Comparison of ENCODE assay signal across 18 cellular contexts in the genomic region with DNA sequence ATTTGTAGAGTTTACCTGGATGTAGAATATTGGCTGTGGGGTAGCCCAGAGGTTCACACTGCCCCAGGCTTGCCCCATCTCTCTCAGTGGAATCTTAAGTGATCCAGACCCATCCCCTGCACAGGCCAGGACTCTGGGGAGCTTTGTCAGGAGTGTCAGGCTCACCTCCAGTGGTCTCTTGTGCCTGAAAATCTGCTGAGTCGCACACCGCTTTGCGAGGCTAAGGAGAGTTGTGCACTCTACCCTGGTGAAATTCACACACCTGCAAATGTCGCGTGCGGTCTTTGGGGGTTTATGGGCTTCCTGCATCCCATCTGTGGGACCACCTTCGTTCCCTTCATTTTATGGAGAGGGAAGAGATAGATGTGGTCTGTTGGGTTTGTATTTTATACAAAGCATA.
DNase-seq lines count a peak whose midpoint lies in the region; ATAC-seq and TF ChIP-seq lines count a peak whose summit lies in the region.
"Had no signal": no experiment of that assay in that cellular context is flagged by ENCODE, and none has a peak within 500 bp of the region (broad histone marks: within the 10 kb centered on the region; RNA-seq: fewer than 3 reads in every experiment).

No MANE protein-coding gene starts in this region.

- H3K27me3 ChIP-seq in DND-41 (ENCODE audit: insufficient read depth, low read length, poor library complexity) (peaks cover 2% of the 10 kb centered on the region), colonic mucosa (no peaks in the 10 kb centered on the region), neuronal stem cell (ENCODE audit: control insufficient read depth in 3 of 3, insufficient read depth in 3 of 3, low read depth in 1 of 3, low read length in 3 of 3) (no peaks in the 10 kb centered on the region), MM.1S (replicated peaks; ENCODE audit: insufficient read depth, low read length) (no peaks in the 10 kb centered on the region)
- H3K27me3 ChIP-seq: BLaER1 treated with 17β-estradiol and CSF1 and Interleukin-3, amounts not matched to agents 10 nM and 100 nM had no signal

- H3K27ac ChIP-seq in DND-41 (ENCODE audit: low read length) (peak overlapping the region; percentile 3; the same call in 1 of the 2 replicates), colonic mucosa (peak overlapping the region; percentile 77), neuronal stem cell (replicated peaks; ENCODE audit: low read length) (peak overlapping the region; percentile 12), MM.1S (ENCODE audit: low read length) (no peak overlapping the region)
- H3K27ac ChIP-seq: BLaER1 treated with 17β-estradiol and CSF1 and Interleukin-3, amounts not matched to agents 10 nM and 100 nM; RWPE1; thoracic aorta had no signal

- H3K36me3 ChIP-seq in DND-41 (ENCODE audit: insufficient read depth, low read length) = no peaks in the 10 kb centered on the region
- no peaks in the 10 kb centered on the region for H3K36me3 ChIP-seq in colonic mucosa
- H3K36me3 ChIP-seq in neuronal stem cell (replicated peaks in 1 of 2; ENCODE audit: control insufficient read depth in 2 of 2, insufficient read depth in 2 of 2, low read length in 2 of 2) = peaks cover 21 to 93% of the 10 kb centered on the region in 2 donors
- H3K36me3 ChIP-seq in MM.1S (replicated peaks; ENCODE audit: insufficient read depth, low read length) = no peaks in the 10 kb centered on the region
- H3K36me3 ChIP-seq: thoracic aorta had no signal

- H3K4ac ChIP-seq in neuronal stem cell (ENCODE audit: low read length) = no peak overlapping the region

- H3K79me1 ChIP-seq in neuronal stem cell (ENCODE audit: low read depth, low read length) = peaks cover 5% of the 10 kb centered on the region

- no peaks in the 10 kb centered on the region for H3K27me3 Mint-ChIP-seq in T-helper 17 cell
- H3K27me3 Mint-ChIP-seq: activated naive CD8-positive, alpha-beta T cell treated with anti-CD3 and anti-CD28 coated beads, Interleukin-2, amount 10 ng/mL, durations not matched to agents 7 days and 5 days; activated T-helper 17 cell treated with anti-CD3 and anti-CD28 coated beads, Interleukin-2, amount 50 U/mL, for 72 hours had no signal

- intact Hi-C loops in colonic mucosa (cut with DNase I) = no loop called here

- DNase-seq in DND-41 = peak; percentile 20
- no peak for DNase-seq in colonic mucosa
- no peak for DNase-seq in left lobe of liver (ENCODE audit: low spot score)
- DNase-seq in neuronal stem cell (ENCODE audit: low spot score) = no peak
- no peak for DNase-seq in NCI-H2107 (lab: John Stamatoyannopoulos, UW)
- DNase-seq in T-helper 17 cell = no peak
- no peak for DNase-seq in MM.1S
- DNase-seq: ACHN; activated CD8-positive, alpha-beta memory T cell treated with anti-CD3 and anti-CD28 coated beads, Interleukin-2, amount 10 ng/mL, durations not matched to agents 7 days and 5 days; activated naive CD8-positive, alpha-beta T cell treated with anti-CD3 and anti-CD28 coated beads, Interleukin-2, amount 10 ng/mL, durations not matched to agents 7 days and 5 days; EL; NCI-H1436; NCI-H524 treated with DMSO at 0.1 percent for 48 hours had no signal

- TF ChIP-seq CTCF in DND-41 (IDR thresholded peaks at IDR 0.05; ENCODE audit: borderline replicate concordance, extremely low read depth, low read length, poor library complexity, severe bottlenecking) (no peak), colonic mucosa (IDR thresholded peaks at IDR 0.05) (no peak), MM.1S (IDR thresholded peaks at IDR 0.05; ENCODE audit: low read length) (no peak)

- H2BK12ac ChIP-seq in neuronal stem cell (ENCODE audit: low read length) = no peak overlapping the region

- peak overlapping the region; percentile 32 for H3K18ac ChIP-seq in neuronal stem cell (ENCODE audit: low read length)

- no peak overlapping the region for H3K27ac Mint-ChIP-seq in T-helper 17 cell
- H3K27ac Mint-ChIP-seq: activated CD8-positive, alpha-beta memory T cell treated with anti-CD3 and anti-CD28 coated beads, Interleukin-2, amount 10 ng/mL, durations not matched to agents 7 days and 5 days; activated naive CD8-positive, alpha-beta T cell treated with anti-CD3 and anti-CD28 coated beads, Interleukin-2, amount 10 ng/mL, durations not matched to agents 7 days and 5 days; activated T-helper 17 cell treated with anti-CD3 and anti-CD28 coated beads, Interleukin-2, amount 50 U/mL, for 72 hours had no signal

- H3K4me3 Mint-ChIP-seq in T-helper 17 cell = no peak overlapping the region
- H3K4me3 Mint-ChIP-seq: activated CD8-positive, alpha-beta memory T cell treated with anti-CD3 and anti-CD28 coated beads, Interleukin-2, amount 10 ng/mL, durations not matched to agents 7 days and 5 days; activated naive CD8-positive, alpha-beta T cell treated with anti-CD3 and anti-CD28 coated beads, Interleukin-2, amount 10 ng/mL, durations not matched to agents 7 days and 5 days; activated T-helper 17 cell treated with anti-CD3 and anti-CD28 coated beads, Interleukin-2, amount 50 U/mL, for 72 hours had no signal

- no peak overlapping the region for H2BK5ac ChIP-seq in neuronal stem cell (ENCODE audit: low read length)

- peaks cover 8% of the 10 kb centered on the region for H3K36me3 Mint-ChIP-seq in T-helper 17 cell (ENCODE audit: low read depth)
- H3K36me3 Mint-ChIP-seq: activated CD8-positive, alpha-beta memory T cell treated with anti-CD3 and anti-CD28 coated beads, Interleukin-2, amount 10 ng/mL, durations not matched to agents 7 days and 5 days had no signal

- H4K20me1 ChIP-seq in DND-41 (ENCODE audit: insufficient read depth, low read length) = no peaks in the 10 kb centered on the region
- no peaks in the 10 kb centered on the region for H4K20me1 ChIP-seq in MM.1S (ENCODE audit: insufficient read depth, low read length)

- H3F3A ChIP-seq in MM.1S (ENCODE audit: insufficient read depth, low read length) = no peaks in the 10 kb centered on the region

- H2AFZ ChIP-seq in DND-41 (ENCODE audit: low read depth, low read length) = no peak overlapping the region
- no peak overlapping the region for H2AFZ ChIP-seq in neuronal stem cell (ENCODE audit: low read length)
- H2AFZ ChIP-seq in MM.1S (ENCODE audit: low read length) = no peak overlapping the region

- ATAC-seq in DND-41 (ENCODE audit: insufficient read depth, low read depth) = no peak
- ATAC-seq in left lobe of liver = peak; percentile 32
- ATAC-seq in GM18858 (IDR thresholded peaks at IDR 0.05; ENCODE audit: unreplicated experiment) = no peak
- ATAC-seq in T-helper 17 cell = no peak
- ATAC-seq: activated CD8-positive, alpha-beta memory T cell treated with anti-CD3 and anti-CD28 coated beads, Interleukin-2, amount 10 ng/mL, durations not matched to agents 7 days and 5 days; activated T-helper 17 cell treated with anti-CD3 and anti-CD28 coated beads, Interleukin-2, amount 50 U/mL, for 72 hours had no signal

- H4K8ac ChIP-seq in neuronal stem cell (ENCODE audit: low read depth, low read length) = no peak overlapping the region

- H3K79me2 ChIP-seq in DND-41 (ENCODE audit: insufficient read depth, low read length) (no peaks in the 10 kb centered on the region), MM.1S (ENCODE audit: low read length) (no peaks in the 10 kb centered on the region)

- peaks cover 10% of the 10 kb centered on the region for H3K4me1 Mint-ChIP-seq in T-helper 17 cell
- H3K4me1 Mint-ChIP-seq: activated CD8-positive, alpha-beta memory T cell treated with anti-CD3 and anti-CD28 coated beads, Interleukin-2, amount 10 ng/mL, durations not matched to agents 7 days and 5 days; activated T-helper 17 cell treated with anti-CD3 and anti-CD28 coated beads, Interleukin-2, amount 50 U/mL, for 72 hours had no signal

- H2BK120ac ChIP-seq in neuronal stem cell (ENCODE audit: low read depth, low read length) = no peak overlapping the region

- H3K9me3 ChIP-seq in DND-41 (ENCODE audit: insufficient read depth, low read length, severe bottlenecking) = no peaks in the 10 kb centered on the region
- no peaks in the 10 kb centered on the region for H3K9me3 ChIP-seq in colonic mucosa
- no peaks in the 10 kb centered on the region for H3K9me3 ChIP-seq in neuronal stem cell (replicated peaks in 1 of 2; ENCODE audit: control insufficient read depth in 2 of 2, insufficient read depth in 1 of 2, low read depth in 1 of 2, low read length in 2 of 2)
- H3K9me3 ChIP-seq in T-helper 17 cell (ENCODE audit: control insufficient read depth, low read length, poor library complexity, severe bottlenecking) = no peaks in the 10 kb centered on the region
- H3K9me3 ChIP-seq in MM.1S (replicated peaks; ENCODE audit: insufficient read depth, low read length) = no peaks in the 10 kb centered on the region
- H3K9me3 ChIP-seq: BLaER1 treated with 17β-estradiol and CSF1 and Interleukin-3, amounts not matched to agents 10 nM and 100 nM; thoracic aorta had no signal

- H3K4me3 ChIP-seq in DND-41 (ENCODE audit: low read depth in 1 of 2, low read length in 2 of 2) (no peak overlapping the region), colonic mucosa (no peak overlapping the region), neuronal stem cell (ENCODE audit: low read length in 2 of 2) (no peak overlapping the region), MM.1S (ENCODE audit: low read length) (no peak overlapping the region)
- H3K4me3 ChIP-seq: BLaER1 treated with 17β-estradiol and CSF1 and Interleukin-3, amounts not matched to agents 10 nM and 100 nM; thoracic aorta had no signal

- H3K4me1 ChIP-seq in DND-41 (ENCODE audit: insufficient read depth, low read length) = peaks cover 25% of the 10 kb centered on the region
- peaks cover 3% of the 10 kb centered on the region for H3K4me1 ChIP-seq in colonic mucosa
- H3K4me1 ChIP-seq in neuronal stem cell (ENCODE audit: control insufficient read depth in 2 of 2, insufficient read depth in 1 of 2, low read depth in 1 of 2, low read length in 2 of 2) = peaks cover 0 to 13% of the 10 kb centered on the region in 2 donors
- 0 out of 2 replicates have a peak, but pooled peaks cover 9% of the 10 kb centered on the region for H3K4me1 ChIP-seq in MM.1S (ENCODE audit: low read length)

- no peak overlapping the region for H3K14ac ChIP-seq in neuronal stem cell (ENCODE audit: low read length)

- H2BK15ac ChIP-seq in neuronal stem cell (ENCODE audit: low read length) = no peak overlapping the region

- no peak overlapping the region for H2AK5ac ChIP-seq in neuronal stem cell (ENCODE audit: low read depth, low read length)

- no peak overlapping the region for H3K4me2 ChIP-seq in DND-41 (ENCODE audit: insufficient read depth, low read length)
- no peak overlapping the region for H3K4me2 ChIP-seq in neuronal stem cell (ENCODE audit: insufficient read depth, low read length, poor library complexity, severe bottlenecking)
- no peak overlapping the region for H3K4me2 ChIP-seq in MM.1S (ENCODE audit: low read depth, low read length)
- H3K4me2 ChIP-seq: BLaER1 treated with 17β-estradiol and CSF1 and Interleukin-3, amounts not matched to agents 10 nM and 100 nM had no signal

- no CpG with 5 or more reads among the region's 7 CpGs for WGBS in neuronal stem cell (ENCODE audit: extremely low coverage in 2 of 2, insufficient read length in 2 of 2, insufficient replicate concordance in 1 of 2), 2 donors

- H3K23ac ChIP-seq in neuronal stem cell (ENCODE audit: low read depth, low read length, poor library complexity) = no peak overlapping the region

- H3K9ac ChIP-seq in DND-41 (ENCODE audit: low read depth, low read length) = no peak overlapping the region
- peak overlapping the region in 1 of 2 donors; percentile 77 for H3K9ac ChIP-seq in colonic mucosa (ENCODE audit: low read depth in 2 of 2, low read length in 2 of 2)
- H3K9ac ChIP-seq in neuronal stem cell (ENCODE audit: low read depth, low read length, poor library complexity) = no peak overlapping the region
- H3K9ac ChIP-seq in MM.1S (ENCODE audit: low read length) = no peak overlapping the region
- H3K9ac ChIP-seq: BLaER1 treated with 17β-estradiol and CSF1 and Interleukin-3, amounts not matched to agents 10 nM and 100 nM had no signal

- no peaks in the 10 kb centered on the region for H3K9me2 ChIP-seq in MM.1S (replicated peaks; ENCODE audit: insufficient read depth, low read length)

- H4K91ac ChIP-seq in neuronal stem cell (ENCODE audit: low read depth, low read length, poor library complexity) = no peak overlapping the region
